ENCODE assay signal across 34 cellular contexts in the genomic region with DNA sequence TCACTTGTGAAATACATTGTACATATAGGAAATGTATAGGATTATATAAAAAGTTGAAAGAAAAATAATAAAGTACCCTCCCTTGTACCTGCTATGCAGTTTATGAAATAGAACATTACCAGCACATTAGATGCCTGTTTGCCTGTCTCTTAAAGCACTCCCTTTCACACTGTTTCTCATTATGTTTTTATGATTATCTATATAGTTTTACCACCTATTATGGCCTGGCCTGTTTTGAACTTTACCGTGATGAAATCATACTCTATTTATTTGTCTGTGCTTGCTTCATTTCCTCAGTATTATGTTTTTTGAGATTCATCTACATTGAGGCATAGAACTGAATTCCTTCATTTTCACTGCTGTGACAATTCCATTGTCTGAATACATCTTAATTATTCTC. TPM values are rescaled to one million over a fixed set of nuclear protein-coding genes. Genes with fewer than 3 reads are reported as not detected.
"Had no signal": no experiment of that assay in that cellular context is flagged by ENCODE, and none has a peak within 500 bp of the region (broad histone marks: within the 10 kb centered on the region; RNA-seq: fewer than 3 reads in every experiment).

No MANE protein-coding gene starts in this region.

- H3K27me3 ChIP-seq: adrenal gland, body of pancreas, brain microvascular endothelial cell, breast epithelium had no signal

- DNase-seq: activated B cell treated with CpG ODN at 0.5 μM for 24 hours; activated CD4-positive, alpha-beta memory T cell treated with anti-CD3 and anti-CD28 coated beads for 36 hours; activated CD4-positive, alpha-beta T cell treated with anti-CD3 and anti-CD28 coated beads for 4 hours; activated CD4-positive, alpha-beta T cell treated with anti-CD3 and anti-CD28 coated beads, Interleukin-2, amount 10 ng/mL, durations not matched to agents 24 days and 14 days; activated CD4-positive, alpha-beta T cell treated with anti-CD3 and anti-CD28 coated beads, Interleukin-2, amount 50 U/mL, for 1 hour; activated CD4-positive, alpha-beta T cell treated with anti-CD3 and anti-CD28 coated beads, Interleukin-2, amount 50 U/mL, for 4 hours; activated CD4-positive, CD25-positive, alpha-beta regulatory T cell treated with anti-CD3 and anti-CD28 coated beads, Interleukin-2, amount 50 U/mL, for 72 hours; activated CD8-positive, alpha-beta memory T cell treated with anti-CD3 and anti-CD28 coated beads, Interleukin-2, amount 50 U/mL, for 4 hours; activated CD8-positive, alpha-beta T cell treated with anti-CD3 and anti-CD28 coated beads for 36 hours; activated effector memory CD4-positive, alpha-beta T cell treated with anti-CD3 and anti-CD28 coated beads, Interleukin-2, amount 50 U/mL, for 16 hours; activated gamma-delta T cell treated with Interleukin-2 at 50 U/mL for 16 hours; activated naive CD4-positive, alpha-beta T cell; activated naive CD4-positive, alpha-beta T cell treated with anti-CD3 and anti-CD28 coated beads for 36 hours; activated naive CD4-positive, alpha-beta T cell treated with anti-CD3 and anti-CD28 coated beads, Interleukin-2, amount 50 U/mL, for 16 hours; activated naive CD8-positive, alpha-beta T cell treated with anti-CD3 and anti-CD28 coated beads for 36 hours; activated T-cell treated with anti-CD3 and anti-CD28 coated beads for 4 hours; activated T-cell treated with anti-CD3 and anti-CD28 coated beads, Interleukin-2, amount 50 U/mL, for 1 hour; activated T-cell treated with anti-CD3 and anti-CD28 coated beads, Interleukin-2, amount 50 U/mL, for 4 hours; activated T-cell treated with anti-CD3 and anti-CD28 coated beads, Interleukin-2, amount 50 U/mL, for 72 hours; adrenal gland; amniotic stem cell; aorta; body of pancreas; brain microvascular endothelial cell; cerebellar nuclear complex; T-helper 1 cell; T-helper 2 cell; T-helper 9 cell had no signal

- H3K27ac ChIP-seq: adrenal gland, body of pancreas, brain microvascular endothelial cell, breast epithelium, VCaP had no signal

- ATAC-seq: activated CD8-positive, alpha-beta T cell treated with anti-CD3 and anti-CD28 coated beads for 36 hours; activated naive CD4-positive, alpha-beta T cell treated with anti-CD3 and anti-CD28 coated beads, Interleukin-2, amount 50 U/mL, for 72 hours; activated T-cell treated with anti-CD3 and anti-CD28 coated beads, Interleukin-2, amount 50 U/mL, for 4 hours; activated T-cell treated with anti-CD3 and anti-CD28 coated beads, Interleukin-2, amount 50 U/mL, for 72 hours; activated T-helper 17 cell treated with anti-CD3 and anti-CD28 coated beads, Interleukin-2, amount 50 U/mL, for 72 hours; body of pancreas had no signal

- H3K36me3 ChIP-seq: adrenal gland, brain microvascular endothelial cell, breast epithelium had no signal

- H3K9me3 ChIP-seq: adrenal gland, body of pancreas, breast epithelium had no signal

- H3K4me1 ChIP-seq: adrenal gland, body of pancreas, breast epithelium had no signal

- H3K4me3 ChIP-seq: adrenal gland, body of pancreas, breast epithelium had no signal

RNA-seq across cellular contexts. Expression of gene DGKB, which starts 41.1 kb away (rescaled TPM):
- total RNA-seq: activated B cell treated with CpG ODN at 0.5 μM for 24 hours; activated CD4-positive, alpha-beta memory T cell treated with anti-CD3 and anti-CD28 coated beads for 36 hours; activated CD4-positive, alpha-beta T cell treated with anti-CD3 and anti-CD28 coated beads, Interleukin-2, amount 10 ng/mL, durations not matched to agents 24 days and 14 days; activated CD8-positive, alpha-beta memory T cell treated with anti-CD3 and anti-CD28 coated beads for 36 hours; activated CD8-positive, alpha-beta T cell treated with anti-CD3 and anti-CD28 coated beads for 36 hours; activated naive CD4-positive, alpha-beta T cell treated with anti-CD3 and anti-CD28 coated beads for 36 hours; activated naive CD4-positive, alpha-beta T cell treated with anti-CD3 and anti-CD28 coated beads, Interleukin-2, amount 50 U/mL, for 72 hours; activated naive CD8-positive, alpha-beta T cell treated with anti-CD3 and anti-CD28 coated beads for 36 hours; activated T-cell treated with anti-CD3 and anti-CD28 coated beads, Interleukin-2, amount 50 U/mL, for 4 hours; activated T-cell treated with anti-CD3 and anti-CD28 coated beads, Interleukin-2, amount 50 U/mL, for 72 hours; activated T-helper 1 cell treated with anti-CD3 and anti-CD28 coated beads, Interleukin-12 subunit alpha, Interleukin-12 subunit beta, Interleukin-2, Interleukin-4 antibody, amounts not matched to agents 30 ng/mL and 10 ng/mL and 1 ng/mL, durations not matched to agents 14 hours and 24 hours and 36 hours; activated T-helper 17 cell treated with anti-CD3 and anti-CD28 coated beads, Interleukin-2, amount 50 U/mL, for 72 hours had no signal
- polyA plus RNA-seq: aorta had no signal
